Comparison of ENCODE assay signal across 16 cellular contexts in the genomic region with DNA sequence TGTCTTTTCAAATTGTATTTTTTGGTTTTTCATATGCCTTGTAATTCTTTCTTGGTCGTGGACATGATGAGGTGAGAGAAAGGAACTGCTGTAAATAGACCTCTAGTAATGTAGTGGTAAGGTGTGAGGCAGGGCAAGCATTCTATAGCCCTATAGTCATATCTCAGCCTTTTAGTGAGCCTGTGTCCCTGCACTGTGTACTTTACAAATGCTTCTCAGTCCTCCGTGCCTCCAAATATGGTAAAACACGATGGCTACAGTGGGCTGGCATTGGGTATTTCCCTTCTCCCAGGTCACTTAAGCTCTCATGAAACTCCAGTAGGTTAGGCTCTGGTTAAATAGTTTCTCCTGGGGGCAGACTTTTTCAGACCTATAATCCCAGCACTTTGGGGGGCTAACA. TPM values are rescaled to one million over a fixed set of nuclear protein-coding genes. Genes with fewer than 3 reads are reported as not detected.
"Had no signal": no experiment of that assay in that cellular context is flagged by ENCODE, and none has a peak within 500 bp of the region (broad histone marks: within the 10 kb centered on the region; RNA-seq: fewer than 3 reads in every experiment).

No MANE protein-coding gene starts in this region.

- FAIRE-seq: colon, keratinocyte, pancreas had no signal

- H3K27me3 ChIP-seq: transverse colon had no signal

- H3K4me3 ChIP-seq: mucosa of descending colon, pancreas, transverse colon had no signal

- H3K9me3 Mint-ChIP-seq: activated naive CD4-positive, alpha-beta T cell treated with anti-CD3 and anti-CD28 coated beads, Interleukin-2, amount 10 ng/mL, durations not matched to agents 7 days and 5 days; activated T-helper 2 cell treated with anti-CD3 and anti-CD28 coated beads, Interferon-gamma antibody, Interleukin-2, Interleukin-4, amounts not matched to agents 10 μg/mL and 5 μg/mL and 100 μg/mL, durations not matched to agents 14 hours and 24 hours and 36 hours had no signal

- DNase-seq: activated CD4-positive, alpha-beta T cell treated with anti-CD3 and anti-CD28 coated beads for 1 hour; activated CD4-positive, alpha-beta T cell treated with anti-CD3 and anti-CD28 coated beads, Interleukin-2, amount 50 U/mL, for 48 hours; activated naive CD4-positive, alpha-beta T cell treated with anti-CD3 and anti-CD28 coated beads, Interleukin-2, amount 10 ng/mL, durations not matched to agents 7 days and 5 days; activated T-cell treated with anti-CD3 and anti-CD28 coated beads, Interleukin-2, amount 50 U/mL, for 1 hour; mucosa of descending colon; naive thymus-derived CD4-positive, alpha-beta T cell; pancreas; stimulated activated CD4-positive, alpha-beta T cell treated with anti-CD3 and anti-CD28 coated beads, Interleukin-12 subunit alpha, Interleukin-12 subunit beta, amount 100 ng/mL, for 4 hours; stimulated activated CD4-positive, alpha-beta T cell treated with anti-CD3 and anti-CD28 coated beads, Interleukin-2, amount 100 ng/mL, for 24 hours; transverse colon had no signal

- H3K9me3 ChIP-seq: mucosa of descending colon, pancreas, transverse colon had no signal

- ATAC-seq: left lobe of liver; mucosa of descending colon; naive thymus-derived CD4-positive, alpha-beta T cell; pancreas; stimulated activated memory B cell treated with anti-CD40 and anti-IgM and Interleukin-4, amounts not matched to agents 10 μg/mL and 1 μg/mL and 100 μg/mL, for 72 hours had no signal

- H3K4me1 Mint-ChIP-seq: activated naive CD4-positive, alpha-beta T cell treated with anti-CD3 and anti-CD28 coated beads, Interleukin-2, amount 10 ng/mL, durations not matched to agents 7 days and 5 days; naive thymus-derived CD4-positive, alpha-beta T cell; stimulated activated memory B cell treated with anti-CD40 and anti-IgM and Interleukin-4, amounts not matched to agents 10 μg/mL and 1 μg/mL and 100 μg/mL, for 72 hours had no signal

- H3K36me3 Mint-ChIP-seq: activated naive CD4-positive, alpha-beta T cell treated with anti-CD3 and anti-CD28 coated beads, Interleukin-2, amount 10 ng/mL, durations not matched to agents 7 days and 5 days; naive thymus-derived CD4-positive, alpha-beta T cell; stimulated activated memory B cell treated with anti-CD40 and anti-IgM and Interleukin-4, amounts not matched to agents 10 μg/mL and 1 μg/mL and 100 μg/mL, for 72 hours had no signal

- H3K4me3 Mint-ChIP-seq: activated naive CD4-positive, alpha-beta T cell treated with anti-CD3 and anti-CD28 coated beads, Interleukin-2, amount 10 ng/mL, durations not matched to agents 7 days and 5 days; naive thymus-derived CD4-positive, alpha-beta T cell; stimulated activated memory B cell treated with anti-CD40 and anti-IgM and Interleukin-4, amounts not matched to agents 10 μg/mL and 1 μg/mL and 100 μg/mL, for 72 hours had no signal

- H3K36me3 ChIP-seq: pancreas, transverse colon had no signal

- H3K27ac ChIP-seq: pancreas, transverse colon, VCaP had no signal

- H3K27me3 Mint-ChIP-seq: activated naive CD4-positive, alpha-beta T cell treated with anti-CD3 and anti-CD28 coated beads, Interleukin-2, amount 10 ng/mL, durations not matched to agents 7 days and 5 days; naive thymus-derived CD4-positive, alpha-beta T cell; stimulated activated memory B cell treated with anti-CD40 and anti-IgM and Interleukin-4, amounts not matched to agents 10 μg/mL and 1 μg/mL and 100 μg/mL, for 72 hours had no signal

- H3K4me1 ChIP-seq: pancreas, transverse colon had no signal

- H3K27ac Mint-ChIP-seq: activated naive CD4-positive, alpha-beta T cell treated with anti-CD3 and anti-CD28 coated beads, Interleukin-2, amount 10 ng/mL, durations not matched to agents 7 days and 5 days; activated T-helper 2 cell treated with anti-CD3 and anti-CD28 coated beads, Interferon-gamma antibody, Interleukin-2, Interleukin-4, amounts not matched to agents 10 μg/mL and 5 μg/mL and 100 μg/mL, durations not matched to agents 14 hours and 24 hours and 36 hours; naive thymus-derived CD4-positive, alpha-beta T cell; stimulated activated memory B cell treated with anti-CD40 and anti-IgM and Interleukin-4, amounts not matched to agents 10 μg/mL and 1 μg/mL and 100 μg/mL, for 72 hours had no signal

RNA-seq across cellular contexts. Expression of gene PLS3, which starts 57.9 kb away (rescaled TPM):
- polyA plus RNA-seq: naive thymus-derived CD4-positive, alpha-beta T cell had no signal
